8 cellular contexts compared by ENCODE assay signal in genomic region chr2:23351388-23352141, GRCh38. TPM values are rescaled to one million over a fixed set of nuclear protein-coding genes. Genes with fewer than 3 reads are reported as not detected.
A peak's percentile ranks its signal among the peaks of the same experiment; 100 is the strongest.
DNase-seq lines count a peak whose midpoint lies in the region; ATAC-seq and TF ChIP-seq lines count a peak whose summit lies in the region.

No MANE protein-coding gene starts in this region.

- peak; percentile 90 for TF ChIP-seq CTCF in AG09309 (IDR thresholded peaks at IDR 0.05; ENCODE audit: control insufficient read depth, insufficient read depth, low read depth, low read length, missing control alignments)
- peak; percentile 84 for TF ChIP-seq CTCF in foreskin fibroblast (IDR thresholded peaks at IDR 0.05; ENCODE audit: low read depth, low read length)
- TF ChIP-seq CTCF in neural progenitor cell (IDR thresholded peaks at IDR 0.05) = peak; percentile 91
- TF ChIP-seq CTCF in testis (IDR thresholded peaks at IDR 0.05) = peak; percentile 73 to 84 (median 80)

- 6 to 7% methylated on average over 15 to 33 of the region's 37 CpGs for WGBS in testis, 2 donors

- H3K36me3 ChIP-seq in neural progenitor cell (no peaks in the 10 kb centered on the region), testis (ENCODE audit: low read depth, missing control alignments) (no peaks in the 10 kb centered on the region)

- H3K27ac ChIP-seq in neural progenitor cell (no peak overlapping the region), testis (no peak overlapping the region)

- ATAC-seq in GM18517 (IDR thresholded peaks at IDR 0.05; ENCODE audit: unreplicated experiment) (peak; percentile 86), HG02973 (IDR thresholded peaks at IDR 0.05; ENCODE audit: unreplicated experiment) (peak; percentile 94)

- TF ChIP-seq POLR2A in testis (IDR thresholded peaks at IDR 0.05) = no peak

- H3F3A ChIP-seq in neural progenitor cell (ENCODE audit: low read depth) = no peaks in the 10 kb centered on the region

- no peaks in the 10 kb centered on the region for H3K9me3 Mint-ChIP-seq in neural progenitor cell

- intact Hi-C loops in testis (cut with DNase I; ENCODE audit: low total_unique reads) = no loop called here

- H3K9me3 ChIP-seq in neural progenitor cell (ENCODE audit: low read depth) (no peaks in the 10 kb centered on the region), testis (no peaks in the 10 kb centered on the region)

- no peak overlapping the region for H3K9ac ChIP-seq in neural progenitor cell

- peak overlapping the region; percentile 93 for H2AFZ ChIP-seq in neural progenitor cell (replicated peaks)

- DNase-seq in AG09309 (ENCODE audit: low read depth) = peak; percentile 16
- peak; percentile 49 for DNase-seq in NCI-H510A treated with DMSO at 0.1 percent for 48 hours (lab: John Stamatoyannopoulos, UW)
- peak; percentile 61 for DNase-seq in activated T-cell treated with anti-CD3 and anti-CD28 coated beads for 48 hours (ENCODE audit: low read depth)
- DNase-seq in foreskin fibroblast = peak; percentile 64 to 89
- DNase-seq in neural progenitor cell (ENCODE audit: low spot score) = peak; percentile 88
- peak; percentile 92 for DNase-seq in testis

- no peak overlapping the region for H3K4me3 Mint-ChIP-seq in neural progenitor cell

- peaks cover 27% of the 10 kb centered on the region for H3K4me1 Mint-ChIP-seq in neural progenitor cell

- H3K36me3 Mint-ChIP-seq in neural progenitor cell = no peaks in the 10 kb centered on the region

- H3K79me2 ChIP-seq in neural progenitor cell (ENCODE audit: low read depth) = no peaks in the 10 kb centered on the region

- H3K27ac Mint-ChIP-seq in neural progenitor cell = no peak overlapping the region

- H3K4me3 ChIP-seq in AG09309 (ENCODE audit: control insufficient read depth, low read depth, low read length) = no peak overlapping the region; the same call in 1 of the 2 replicates
- no peak overlapping the region for H3K4me3 ChIP-seq in foreskin fibroblast (ENCODE audit: low read depth in 1 of 2, low read length in 2 of 2)
- no peak overlapping the region for H3K4me3 ChIP-seq in neural progenitor cell
- peak overlapping the region in 1 of 2 donors; percentile 20 for H3K4me3 ChIP-seq in testis

- H3K27me3 ChIP-seq in neural progenitor cell (peaks cover 8% of the 10 kb centered on the region), testis (no peaks in the 10 kb centered on the region)

- peak overlapping the region; percentile 21 for H3K4me2 ChIP-seq in neural progenitor cell

- no peaks in the 10 kb centered on the region for H3K4me1 ChIP-seq in neural progenitor cell
- peaks cover 12% of the 10 kb centered on the region for H3K4me1 ChIP-seq in testis

- no peaks in the 10 kb centered on the region for H4K20me1 ChIP-seq in neural progenitor cell (ENCODE audit: low read depth)

- H3K27me3 Mint-ChIP-seq in neural progenitor cell (ENCODE audit: insufficient read depth, low read depth) = peaks cover 5% of the 10 kb centered on the region

RNA-seq across cellular contexts. Expression of gene KLHL29, which starts 33.4 kb away (rescaled TPM):
- total RNA-seq in neural progenitor cell (ENCODE audit: low replicate concordance) = 1.6 and 2.3 TPM in 2 replicates
- total RNA-seq in testis = 10 to 100 TPM in 1 of 2 donors, 1 to 10 TPM in 1; 7.9 to 10.9 TPM
- 3.3 TPM for polyA plus RNA-seq in testis (ENCODE audit: insufficient read depth, low read depth, low replicate concordance)

Comparison
In these comparisons a context has a peak if more than half of its experiments do, and no peak if none do; other contexts are left out.
1. DNase-seq: peak in every context shown above with its lines; median percentile 92 in testis; 88 in neural progenitor cell; 76 in foreskin fibroblast; 61 in activated T-cell treated with anti-CD3 and anti-CD28 coated beads for 48 hours; 49 in NCI-H510A treated with DMSO at 0.1 percent for 48 hours; 16 in AG09309.